Comparison of ENCODE assay signal across 31 cellular contexts in genomic region chr3:147388395-147389264, GRCh38. TPM values are rescaled to one million over a fixed set of nuclear protein-coding genes. Genes with fewer than 3 reads are reported as not detected.
DNase-seq lines count a peak whose midpoint lies in the region; ATAC-seq and TF ChIP-seq lines count a peak whose summit lies in the region.
"Had no signal": no experiment of that assay in that cellular context is flagged by ENCODE, and none has a peak within 500 bp of the region (broad histone marks: within the 10 kb centered on the region; RNA-seq: fewer than 3 reads in every experiment).

No MANE protein-coding gene starts in this region.

- in situ Hi-C loops in astrocyte of the spinal cord (cut with HindIII; ENCODE audit: low sequenced_read_pairs), result loop anchor here (25.0 kb wide), 2 partner anchors 576 to 699 kb away; no protein-coding TSS in a partner anchor

- no peaks in the 10 kb centered on the region for H3K36me3 Mint-ChIP-seq in activated CD4-positive, alpha-beta T cell treated with anti-CD3 and anti-CD28 coated beads, Interleukin-2, amount 10 ng/mL, durations not matched to agents 7 days and 5 days (ENCODE audit: low read depth)
- no peaks in the 10 kb centered on the region for H3K36me3 Mint-ChIP-seq in endothelial cell (ENCODE audit: low read depth, unreplicated experiment)
- H3K36me3 Mint-ChIP-seq: CD4-positive, alpha-beta memory T cell; memory B cell had no signal

- H2BK15ac ChIP-seq in neuronal stem cell (ENCODE audit: low read length), result no peak overlapping the region

- no peaks in the 10 kb centered on the region for H3K4me1 Mint-ChIP-seq in activated CD4-positive, alpha-beta T cell treated with anti-CD3 and anti-CD28 coated beads, Interleukin-2, amount 10 ng/mL, durations not matched to agents 7 days and 5 days
- H3K4me1 Mint-ChIP-seq in endothelial cell (ENCODE audit: unreplicated experiment), result peaks cover 71% of the 10 kb centered on the region
- H3K4me1 Mint-ChIP-seq: memory B cell had no signal

- peaks cover 15 to 83% (median 79%) of the 10 kb centered on the region in 3 experiments for H3K27me3 ChIP-seq in neuronal stem cell (ENCODE audit: control insufficient read depth in 3 of 3, insufficient read depth in 3 of 3, low read depth in 1 of 3, low read length in 3 of 3)

- peak overlapping the region; percentile 29 for H3K4me2 ChIP-seq in neuronal stem cell (ENCODE audit: insufficient read depth, low read length, poor library complexity, severe bottlenecking)

- H3K4me3 Mint-ChIP-seq in activated CD4-positive, alpha-beta T cell treated with anti-CD3 and anti-CD28 coated beads, Interleukin-2, amount 10 ng/mL, durations not matched to agents 7 days and 5 days, result peak overlapping the region; percentile 2
- peak overlapping the region; percentile 11 for H3K4me3 Mint-ChIP-seq in endothelial cell (ENCODE audit: unreplicated experiment)
- H3K4me3 Mint-ChIP-seq: memory B cell had no signal

- TF ChIP-seq CTCF in astrocyte of the spinal cord (IDR thresholded peaks at IDR 0.05; ENCODE audit: low read depth, low read length) (no peak), endothelial cell (IDR thresholded peaks at IDR 0.05; ENCODE audit: unreplicated experiment) (no peak)

- H3K4ac ChIP-seq in neuronal stem cell (ENCODE audit: low read length), result no peak overlapping the region

- H3K9ac ChIP-seq in neuronal stem cell (ENCODE audit: low read depth, low read length, poor library complexity), result no peak overlapping the region

- H3K14ac ChIP-seq in neuronal stem cell (ENCODE audit: low read length), result no peak overlapping the region

- no peak overlapping the region for H4K91ac ChIP-seq in neuronal stem cell (ENCODE audit: low read depth, low read length, poor library complexity)

- H2AFZ ChIP-seq in neuronal stem cell (ENCODE audit: low read length), result peak overlapping the region; percentile 26

- CTCF ChIA-PET in activated CD4-positive, alpha-beta T cell treated with anti-CD3 and anti-CD28 coated beads, Interleukin-2, amount 10 ng/mL, durations not matched to agents 7 days and 5 days (lab: Charles Lee), result no interaction called here

- H3K9me3 Mint-ChIP-seq in activated CD4-positive, alpha-beta T cell treated with anti-CD3 and anti-CD28 coated beads, Interleukin-2, amount 10 ng/mL, durations not matched to agents 7 days and 5 days, result peaks cover 2% of the 10 kb centered on the region
- no peaks in the 10 kb centered on the region for H3K9me3 Mint-ChIP-seq in endothelial cell (ENCODE audit: unreplicated experiment)

- H3K27ac ChIP-seq in neuronal stem cell (replicated peaks; ENCODE audit: low read length), result no peak overlapping the region
- H3K27ac ChIP-seq: body of pancreas, esophagus squamous epithelium, Peyer's patch, stomach, tibial artery, VCaP had no signal

- ATAC-seq in GM21825 (IDR thresholded peaks at IDR 0.05; ENCODE audit: unreplicated experiment), result no peak
- ATAC-seq: body of pancreas, K562, left lobe of liver had no signal

- no peak overlapping the region for H3K23ac ChIP-seq in neuronal stem cell (ENCODE audit: low read depth, low read length, poor library complexity)

- no peak overlapping the region for H2BK5ac ChIP-seq in neuronal stem cell (ENCODE audit: low read length)

- no peak overlapping the region for H2AK5ac ChIP-seq in neuronal stem cell (ENCODE audit: low read depth, low read length)

- peaks cover 24 to 37% of the 10 kb centered on the region in 2 donors for H3K4me1 ChIP-seq in neuronal stem cell (ENCODE audit: control insufficient read depth in 2 of 2, insufficient read depth in 1 of 2, low read depth in 1 of 2, low read length in 2 of 2)

- H3K36me3 ChIP-seq in neuronal stem cell (replicated peaks in 1 of 2; ENCODE audit: control insufficient read depth in 2 of 2, insufficient read depth in 2 of 2, low read length in 2 of 2), result no peaks in the 10 kb centered on the region
- H3K36me3 ChIP-seq: esophagus squamous epithelium, Peyer's patch, stomach, tibial artery had no signal

- H2BK12ac ChIP-seq in neuronal stem cell (ENCODE audit: low read length), result no peak overlapping the region

- no CpG with 5 or more reads among the region's 37 CpGs for WGBS in neuronal stem cell (ENCODE audit: extremely low coverage in 2 of 2, insufficient read length in 2 of 2, insufficient replicate concordance in 1 of 2), 2 donors

- peaks cover 85% of the 10 kb centered on the region for H3K27me3 Mint-ChIP-seq in activated CD4-positive, alpha-beta T cell treated with anti-CD3 and anti-CD28 coated beads, Interleukin-2, amount 10 ng/mL, durations not matched to agents 7 days and 5 days
- peaks cover 37% of the 10 kb centered on the region for H3K27me3 Mint-ChIP-seq in endothelial cell (ENCODE audit: unreplicated experiment)

- H2BK120ac ChIP-seq in neuronal stem cell (ENCODE audit: low read depth, low read length), result no peak overlapping the region

- H3K27ac Mint-ChIP-seq in activated CD4-positive, alpha-beta T cell treated with anti-CD3 and anti-CD28 coated beads, Interleukin-2, amount 10 ng/mL, durations not matched to agents 7 days and 5 days, result no peak overlapping the region
- H3K27ac Mint-ChIP-seq in endothelial cell (ENCODE audit: unreplicated experiment), result peak overlapping the region; percentile 13
- H3K27ac Mint-ChIP-seq: H9, memory B cell had no signal

- H3K4me3 ChIP-seq in astrocyte of the spinal cord (ENCODE audit: low read depth, low read length) (peak overlapping the region; percentile 28), neuronal stem cell (ENCODE audit: low read length in 2 of 2) (peak overlapping the region in 1 of 2 donors; percentile 23)
- H3K4me3 ChIP-seq: body of pancreas, esophagus squamous epithelium, K562, Peyer's patch, stomach, tibial artery had no signal

- H4K8ac ChIP-seq in neuronal stem cell (ENCODE audit: low read depth, low read length), result no peak overlapping the region

- POLR2A ChIA-PET in activated CD4-positive, alpha-beta T cell treated with anti-CD3 and anti-CD28 coated beads, Interleukin-2, amount 10 ng/mL, durations not matched to agents 7 days and 5 days (lab: Charles Lee), result no interaction called here

- H3K9me3 ChIP-seq in neuronal stem cell (replicated peaks in 1 of 2; ENCODE audit: control insufficient read depth in 2 of 2, insufficient read depth in 1 of 2, low read depth in 1 of 2, low read length in 2 of 2), result peaks cover 3 to 14% of the 10 kb centered on the region in 2 donors
- H3K9me3 ChIP-seq: body of pancreas had no signal

- H3K18ac ChIP-seq in neuronal stem cell (ENCODE audit: low read length), result no peak overlapping the region

- DNase-seq in activated CD4-positive, alpha-beta T cell treated with anti-CD3 and anti-CD28 coated beads, Interleukin-2, amount 10 ng/mL, durations not matched to agents 7 days and 5 days, result no peak
- no peak for DNase-seq in activated CD4-positive, alpha-beta T cell treated with anti-CD3 and anti-CD28 coated beads for 4 hours
- DNase-seq in astrocyte of the spinal cord (ENCODE audit: low read depth, low spot score) (peak; percentile 57), endothelial cell (ENCODE audit: low spot score) (no peak), neuronal stem cell (ENCODE audit: low spot score) (no peak), NOMO-1 treated with DMSO at 0.1 percent for 48 hours (lab: John Stamatoyannopoulos, UW; ENCODE audit: unreplicated experiment) (no peak), DMS153 (lab: John Stamatoyannopoulos, UW) (no peak)
- DNase-seq: activated CD4-positive, alpha-beta T cell treated with anti-CD3 and anti-CD28 coated beads, Interleukin-2, amount 50 U/mL, for 4 hours; activated effector memory CD4-positive, alpha-beta T cell treated with Interleukin-2 at 50 U/mL for 16 hours; body of pancreas; CD4-positive, alpha-beta memory T cell; esophagus squamous epithelium; foreskin melanocyte; H9; NCI-H1105 treated with DMSO at 0.1 percent for 48 hours; NCI-H2029 treated with DMSO at 0.1 percent for 48 hours; NCI-H2227 treated with DMSO at 0.1 percent for 48 hours; NCI-H69; Peyer's patch; SHP77 treated with DMSO at 0.1 percent for 48 hours; stomach; T-helper 9 cell; tibial artery had no signal

- no peaks in the 10 kb centered on the region for H3K79me1 ChIP-seq in neuronal stem cell (ENCODE audit: low read depth, low read length)

RNA-seq across cellular contexts. Expression of gene ZIC4, which starts 17.7 kb away (rescaled TPM):
- total RNA-seq in activated CD4-positive, alpha-beta T cell treated with anti-CD3 and anti-CD28 coated beads, Interleukin-2, amount 10 ng/mL, durations not matched to agents 7 days and 5 days, result not detected
- 2.2 TPM for total RNA-seq in endothelial cell (ENCODE audit: unreplicated experiment)
- polyA plus RNA-seq in neuronal stem cell (2013, experiment 1 of 2), result 0.67 TPM
- polyA plus RNA-seq in neuronal stem cell (2013, experiment 2 of 2), result 0.78 TPM
- total RNA-seq: body of pancreas; CD4-positive, alpha-beta memory T cell; esophagus squamous epithelium; H9; HT-29; K562; M059J; omental fat pad; Peyer's patch; stomach had no signal
- polyA plus RNA-seq: CD4-positive, alpha-beta memory T cell; K562; stomach had no signal

RNA-seq across cellular contexts. Expression of gene ZIC1, which starts 20.5 kb away (rescaled TPM):
- total RNA-seq in activated CD4-positive, alpha-beta T cell treated with anti-CD3 and anti-CD28 coated beads, Interleukin-2, amount 10 ng/mL, durations not matched to agents 7 days and 5 days, result not detected
- total RNA-seq in endothelial cell (ENCODE audit: unreplicated experiment), result 4.1 TPM
- polyA plus RNA-seq in neuronal stem cell (2013, experiment 1 of 2), result 24.9 TPM
- polyA plus RNA-seq in neuronal stem cell (2013, experiment 2 of 2), result 27.0 TPM
- total RNA-seq: body of pancreas; CD4-positive, alpha-beta memory T cell; esophagus squamous epithelium; H9; HT-29; omental fat pad; stomach had no signal
- polyA plus RNA-seq: CD4-positive, alpha-beta memory T cell had no signal
